7 cellular contexts compared by ENCODE assay signal in genomic region chrX:149795531-149795930, GRCh38.
DNase-seq lines count a peak whose midpoint lies in the region; ATAC-seq lines count a peak whose summit lies in the region.
"Not testable (repeated sequence)": the region's sequence is repeated elsewhere in the genome, so short reads cannot be mapped to it uniquely, and the experiment has no call there.

No MANE protein-coding gene starts in this region.

- H3K27ac Mint-ChIP-seq in effector memory CD8-positive, alpha-beta T cell, result not testable (repeated sequence)

- H3K4me1 Mint-ChIP-seq in effector memory CD8-positive, alpha-beta T cell (ENCODE audit: low read depth in 2 of 2), result peaks cover 7 to 16% of the 10 kb centered on the region in 2 donors

- H3K4me3 Mint-ChIP-seq in effector memory CD8-positive, alpha-beta T cell, result not testable (repeated sequence)

- ATAC-seq in GM18868 (IDR thresholded peaks at IDR 0.05; ENCODE audit: unreplicated experiment), result peak; percentile 99
- peak; percentile 100 for ATAC-seq in GM19463 (IDR thresholded peaks at IDR 0.05; ENCODE audit: unreplicated experiment)
- peak; percentile 99 for ATAC-seq in GM21825 (IDR thresholded peaks at IDR 0.05; ENCODE audit: unreplicated experiment)
- ATAC-seq in HG02973 (IDR thresholded peaks at IDR 0.05; ENCODE audit: unreplicated experiment), result peak; percentile 98
- ATAC-seq in HG03354 (IDR thresholded peaks at IDR 0.05; ENCODE audit: poor library complexity, severe bottlenecking, unreplicated experiment), result peak; percentile 100
- peak; percentile 38; the same call in 1 of the 3 replicates for ATAC-seq in SK-N-SH treated with all-trans-retinoic acid at 6 μM for 48 hours
- ATAC-seq in effector memory CD8-positive, alpha-beta T cell (replicated peaks), result peak; percentile 48

- not testable (repeated sequence) for H3K27me3 Mint-ChIP-seq in effector memory CD8-positive, alpha-beta T cell

- DNase-seq in effector memory CD8-positive, alpha-beta T cell, result not testable (repeated sequence)

- H3K9me3 Mint-ChIP-seq in effector memory CD8-positive, alpha-beta T cell, result not testable (repeated sequence)

- not testable (repeated sequence) for H3K36me3 Mint-ChIP-seq in effector memory CD8-positive, alpha-beta T cell (ENCODE audit: insufficient read depth)

Comparison
In these comparisons a context has a peak if more than half of its experiments do, and no peak if none do; other contexts are left out.
1. ATAC-seq: peak in every context shown above with its lines; median percentile 100 in GM19463; 100 in HG03354; 99 in GM18868; 99 in GM21825; 98 in HG02973; 48 in effector memory CD8-positive, alpha-beta T cell; 38 in SK-N-SH treated with all-trans-retinoic acid at 6 μM for 48 hours.